1 cellular context compared by ENCODE assay signal in genomic region chr20:2839732-2840137, GRCh38.
TF ChIP-seq lines count a peak whose summit lies in the region.

No MANE protein-coding gene starts in this region.

TF ChIP-seq in H1, 55 proteins besides CTCF, POLR2A, EP300 and RAD21:
- no peak; the same call in 1 of the 2 replicates for TF ChIP-seq SUZ12 (IDR thresholded peaks at IDR 0.05; ENCODE audit: low read length)
- no peak for TF ChIP-seq CREB1 (IDR thresholded peaks at IDR 0.05)
- no peak for TF ChIP-seq ATF3 (IDR thresholded peaks at IDR 0.05; ENCODE audit: insufficient read depth, low read depth, low read length)
- no peak for TF ChIP-seq SIX5 (IDR thresholded peaks at IDR 0.05; ENCODE audit: low read depth, low read length)
- no peak for TF ChIP-seq RNF2 (IDR thresholded peaks at IDR 0.05; ENCODE audit: borderline replicate concordance, low read depth, low read length, missing control alignments, poor library complexity, severe bottlenecking)
- no peak for TF ChIP-seq SAP30 (IDR thresholded peaks at IDR 0.05; ENCODE audit: insufficient read depth, insufficient replicate concordance, low read length)
- no peak for TF ChIP-seq RXRA (IDR thresholded peaks at IDR 0.05; ENCODE audit: insufficient read depth, low read depth, low read length)
- TF ChIP-seq EGR1 (IDR thresholded peaks at IDR 0.05; ENCODE audit: borderline replicate concordance, low read depth, low read length), result no peak
- TF ChIP-seq E2F6 (IDR thresholded peaks at IDR 0.05), result no peak
- no peak for TF ChIP-seq BCL11A (IDR thresholded peaks at IDR 0.05; ENCODE audit: low read depth in 2 of 2, low read length in 2 of 2)
- no peak for TF ChIP-seq HDAC2 (IDR thresholded peaks at IDR 0.05; ENCODE audit: borderline replicate concordance in 1 of 2, low read depth in 2 of 2, low read length in 2 of 2)
